Comparison of ENCODE assay signal across 14 cellular contexts in the genomic region with DNA sequence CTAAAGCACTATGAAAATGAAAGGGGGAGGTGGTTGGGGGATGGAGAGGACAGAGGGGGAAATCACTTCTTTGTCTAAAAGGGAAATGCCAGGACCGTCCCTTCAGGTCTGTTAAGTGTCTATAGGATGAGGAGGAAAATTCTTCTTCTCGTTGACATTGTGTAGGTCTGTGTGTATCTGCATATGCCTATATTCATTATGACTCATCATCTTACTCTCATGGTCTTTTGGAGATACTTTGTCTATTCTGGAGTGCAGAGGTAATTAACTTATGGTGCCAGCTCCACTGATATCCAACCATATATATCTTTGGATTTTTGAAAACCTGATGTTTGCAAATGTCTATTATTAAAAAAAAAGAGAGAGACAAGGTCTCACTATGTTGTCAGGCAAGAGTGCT.
"Had no signal": no experiment of that assay in that cellular context is flagged by ENCODE, and none has a peak within 500 bp of the region (broad histone marks: within the 10 kb centered on the region; RNA-seq: fewer than 3 reads in every experiment).

No MANE protein-coding gene starts in this region.

- H3K9me3 Mint-ChIP-seq: activated naive CD4-positive, alpha-beta T cell treated with anti-CD3 and anti-CD28 coated beads, Interleukin-2, amount 50 U/mL, for 72 hours; activated T-cell treated with anti-CD3 and anti-CD28 coated beads, Interleukin-2, amount 50 U/mL, for 24 hours; naive thymus-derived CD8-positive, alpha-beta T cell had no signal

- H3K4me3 ChIP-seq: coronary artery, lung, testis had no signal

- H3K4me3 Mint-ChIP-seq: activated CD8-positive, alpha-beta memory T cell treated with anti-CD3 and anti-CD28 coated beads, Interleukin-2, amount 10 ng/mL, durations not matched to agents 7 days and 5 days; activated T-cell treated with anti-CD3 and anti-CD28 coated beads, Interleukin-2, amount 50 U/mL, for 24 hours; naive thymus-derived CD8-positive, alpha-beta T cell had no signal

- H3K4me1 Mint-ChIP-seq: activated CD8-positive, alpha-beta memory T cell treated with anti-CD3 and anti-CD28 coated beads, Interleukin-2, amount 10 ng/mL, durations not matched to agents 7 days and 5 days; naive thymus-derived CD8-positive, alpha-beta T cell had no signal

- H3K27ac Mint-ChIP-seq: activated CD8-positive, alpha-beta memory T cell treated with anti-CD3 and anti-CD28 coated beads, Interleukin-2, amount 10 ng/mL, durations not matched to agents 7 days and 5 days; activated naive CD4-positive, alpha-beta T cell treated with anti-CD3 and anti-CD28 coated beads, Interleukin-2, amount 50 U/mL, for 72 hours; activated T-cell treated with anti-CD3 and anti-CD28 coated beads, Interleukin-2, amount 50 U/mL, for 24 hours; naive thymus-derived CD8-positive, alpha-beta T cell had no signal

- H3K36me3 Mint-ChIP-seq: activated CD8-positive, alpha-beta memory T cell treated with anti-CD3 and anti-CD28 coated beads, Interleukin-2, amount 10 ng/mL, durations not matched to agents 7 days and 5 days; activated naive CD4-positive, alpha-beta T cell treated with anti-CD3 and anti-CD28 coated beads, Interleukin-2, amount 50 U/mL, for 72 hours; naive thymus-derived CD8-positive, alpha-beta T cell had no signal

- H3K9me3 ChIP-seq: testis had no signal

- H3K27me3 ChIP-seq: testis had no signal

- DNase-seq: activated CD4-positive, alpha-beta T cell treated with anti-CD3 and anti-CD28 coated beads, Interleukin-2, amount 50 U/mL, for 48 hours; activated CD4-positive, CD25-positive, alpha-beta regulatory T cell treated with anti-CD3 and anti-CD28 coated beads, Interleukin-2, amount 50 U/mL, for 72 hours; activated CD8-positive, alpha-beta memory T cell treated with anti-CD3 and anti-CD28 coated beads, Interleukin-2, amount 10 ng/mL, durations not matched to agents 7 days and 5 days; activated effector memory CD4-positive, alpha-beta T cell treated with Interleukin-2 at 50 U/mL for 16 hours; activated T-cell treated with anti-CD3 and anti-CD28 coated beads, Interleukin-2, amount 50 U/mL, for 24 hours; effector CD4-positive, alpha-beta T cell; naive thymus-derived CD8-positive, alpha-beta T cell; stimulated activated CD4-positive, alpha-beta T cell treated with anti-CD3 and anti-CD28 coated beads, Interleukin-12 subunit alpha, Interleukin-12 subunit beta, amount 100 ng/mL, for 4 hours; stimulated activated CD8-positive, alpha-beta memory T cell treated with anti-CD3 and anti-CD28 coated beads, Interleukin-4, amount 100 ng/mL, for 48 hours; stimulated activated naive CD8-positive, alpha-beta T cell treated with anti-CD3 and anti-CD28 coated beads, Interleukin-15, Interleukin-2, amounts not matched to agents 100 U/mL and 50 U/mL, for 24 hours; testis had no signal

- H3K27me3 Mint-ChIP-seq: activated CD8-positive, alpha-beta memory T cell treated with anti-CD3 and anti-CD28 coated beads, Interleukin-2, amount 10 ng/mL, durations not matched to agents 7 days and 5 days; activated T-cell treated with anti-CD3 and anti-CD28 coated beads, Interleukin-2, amount 50 U/mL, for 24 hours had no signal

- H3K27ac ChIP-seq: coronary artery, testis had no signal
